8 cellular contexts compared by ENCODE assay signal in the genomic region with DNA sequence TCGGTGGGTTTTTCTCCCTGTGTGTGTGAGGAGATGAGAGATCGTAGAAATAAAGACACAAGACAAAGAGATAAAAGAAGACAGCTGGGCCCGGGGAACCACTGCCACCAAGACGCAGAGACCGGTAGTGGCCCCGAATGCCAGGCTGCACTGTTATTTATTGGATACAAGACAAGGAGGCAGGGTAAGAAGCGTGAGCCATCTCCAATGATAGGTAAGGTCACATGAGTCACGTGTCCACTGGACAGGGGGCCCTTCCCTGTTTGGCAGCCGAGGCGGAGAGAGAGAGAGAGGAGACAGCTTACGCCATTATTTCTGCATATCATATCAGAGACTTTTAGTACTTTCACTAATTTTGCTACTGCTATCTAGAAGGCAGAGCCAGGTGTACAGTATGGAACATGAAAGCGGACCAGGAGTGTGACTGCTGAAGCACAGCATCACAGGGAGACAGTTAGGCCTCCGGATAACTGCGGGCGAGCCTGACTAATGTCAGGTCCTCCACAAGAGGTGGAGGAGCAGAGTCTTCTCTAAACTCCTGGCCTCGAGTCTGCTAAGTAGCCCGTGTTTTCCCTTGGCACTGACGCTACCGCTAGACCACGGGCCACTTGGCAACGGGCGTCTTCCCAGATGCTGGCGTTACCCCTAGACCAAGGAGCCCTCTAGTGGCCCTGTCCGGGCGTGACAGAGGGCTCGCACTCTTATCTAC. TPM values are rescaled to one million over a fixed set of nuclear protein-coding genes. Genes with fewer than 3 reads are reported as not detected.
DNase-seq lines count a peak whose midpoint lies in the region; ATAC-seq and TF ChIP-seq lines count a peak whose summit lies in the region.
"Not testable (repeated sequence)": the region's sequence is repeated elsewhere in the genome, so short reads cannot be mapped to it uniquely, and the experiment has no call there.

No MANE protein-coding gene starts in this region.

- H3K9me3 ChIP-seq in lung (ENCODE audit: control insufficient read depth in 2 of 2, insufficient read depth in 1 of 2, low read length in 1 of 2), result not testable (repeated sequence)

- H3K27me3 ChIP-seq in lung (ENCODE audit: control insufficient read depth, insufficient read depth), result not testable (repeated sequence)

- peak; percentile 84 for TF ChIP-seq CTCF in GM13976 (IDR thresholded peaks at IDR 0.05; ENCODE audit: borderline replicate concordance, control extremely low read depth, extremely low read depth, insufficient read depth, missing control alignments)
- TF ChIP-seq CTCF in lung (IDR thresholded peaks at IDR 0.05; ENCODE audit: control extremely low read depth, extremely low read depth), result peak; percentile 60

- not testable (repeated sequence) for H3K4me3 ChIP-seq in lung

- in situ Hi-C loops in GM13976 (cut with MboI; ENCODE audit: low sequenced_read_pairs, unreplicated experiment), result loop anchor here (10.0 kb wide), 1 partner anchor 232 kb away; no protein-coding TSS in a partner anchor

- peak; percentile 43 for DNase-seq in AG20443 (ENCODE audit: low spot score)
- not testable (repeated sequence) for DNase-seq in GM13976 (ENCODE audit: low spot score)
- DNase-seq in NCI-H2029 (lab: John Stamatoyannopoulos, UW), result peak; percentile 29
- peak; percentile 13 for DNase-seq in SKM-1 (lab: John Stamatoyannopoulos, UW; ENCODE audit: unreplicated experiment)
- peak; percentile 79 for DNase-seq in activated effector memory CD4-positive, alpha-beta T cell treated with anti-CD3 and anti-CD28 coated beads, Interleukin-2, amount 50 U/mL, for 16 hours
- peak; percentile 30 for DNase-seq in fibroblast of gingiva (ENCODE audit: low read depth)
- DNase-seq in lung (ENCODE audit: low spot score), result peak; percentile 77
- peak; percentile 33 to 42 for DNase-seq in stimulated activated CD4-positive, alpha-beta T cell treated with anti-CD3 and anti-CD28 coated beads, Interleukin-15, amount 100 ng/mL, for 48 hours (ENCODE audit: low read depth in 2 of 2)

- H3K36me3 ChIP-seq in lung (ENCODE audit: control insufficient read depth in 2 of 2, insufficient read depth in 2 of 2, low read length in 2 of 2), result not testable (repeated sequence)

- WGBS in lung, 2 donors, result 49 to 54% methylated on average over 26 of the region's 26 CpGs

- H3K27ac ChIP-seq in lung (ENCODE audit: low read depth in 1 of 2, low read length in 1 of 2), result not testable (repeated sequence)

- H3K4me1 ChIP-seq in lung (ENCODE audit: control insufficient read depth in 2 of 2, insufficient read depth in 2 of 2, low read length in 2 of 2), result not testable (repeated sequence)

- not testable (repeated sequence) for ATAC-seq in lung (ENCODE audit: insufficient read depth, low FRiP score)

RNA-seq across cellular contexts. Expression of a gene that starts 37.1 kb away (rescaled TPM):
- 1 to 10 TPM; 3.0 to 5.2 TPM for total RNA-seq in lung
- 1 to 10 TPM; 4.3 to 5.8 TPM for polyA plus RNA-seq in lung

RNA-seq across cellular contexts. Expression of a gene that starts 42.0 kb away (rescaled TPM):
- total RNA-seq in lung, result under 1 TPM; 0.28 to 0.40 TPM
- polyA plus RNA-seq in lung, result under 1 TPM; 0.22 to 0.57 TPM
